ENCODE assay signal across 18 cellular contexts in the genomic region with DNA sequence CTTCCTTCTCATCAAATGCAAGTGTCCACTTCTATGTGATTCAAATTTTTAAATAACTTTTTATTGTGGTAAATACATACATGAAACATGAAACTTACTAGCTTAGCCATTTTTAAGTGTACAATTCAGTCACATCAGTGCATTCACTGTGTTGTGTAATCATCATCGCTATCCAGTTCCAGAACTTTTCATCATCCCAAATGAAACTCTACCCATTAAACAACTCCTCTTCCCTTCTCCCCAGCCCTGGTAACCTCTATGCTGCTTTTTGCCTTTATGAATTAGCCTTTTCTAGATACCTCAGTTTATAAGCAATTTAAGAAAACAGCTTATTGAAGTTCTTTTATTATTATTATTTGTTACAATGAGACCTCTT. TPM values are rescaled to one million over a fixed set of nuclear protein-coding genes. Genes with fewer than 3 reads are reported as not detected.
"Had no signal": no experiment of that assay in that cellular context is flagged by ENCODE, and none has a peak within 500 bp of the region (broad histone marks: within the 10 kb centered on the region; RNA-seq: fewer than 3 reads in every experiment).

No MANE protein-coding gene starts in this region.

- H3K36me3 ChIP-seq: cardiac muscle cell, esophagus muscularis mucosa, left ventricle myocardium inferior, sigmoid colon, suprapubic skin, thyroid gland, upper lobe of right lung had no signal

- H3K4me1 ChIP-seq: sigmoid colon, upper lobe of right lung had no signal

- H3K27me3 ChIP-seq: cardiac muscle cell, esophagus muscularis mucosa, hepatocyte, sigmoid colon, suprapubic skin, thyroid gland, upper lobe of right lung had no signal

- DNase-seq: effector memory CD4-positive, alpha-beta T cell; kidney; left cardiac atrium; left ventricle myocardium inferior; mesendoderm; naive thymus-derived CD4-positive, alpha-beta T cell; nephron progenitor cell; sigmoid colon; small intestine; stimulated activated CD4-positive, alpha-beta T cell treated with anti-CD3 and anti-CD28 coated beads, Interleukin-12 subunit alpha, Interleukin-12 subunit beta, amount 100 ng/mL, for 4 hours; stimulated activated naive CD8-positive, alpha-beta T cell treated with anti-CD3 and anti-CD28 coated beads, Interleukin-15, Interleukin-2, amounts not matched to agents 100 U/mL and 50 U/mL, for 24 hours; thyroid gland; upper lobe of right lung had no signal

- H2AFZ ChIP-seq: hepatocyte had no signal

- H3K79me2 ChIP-seq: hepatocyte had no signal

- H3K4me3 ChIP-seq: cardiac muscle cell, esophagus muscularis mucosa, hepatocyte, left ventricle myocardium inferior, lung, sigmoid colon, suprapubic skin, thyroid gland, upper lobe of right lung had no signal

- ATAC-seq: left cardiac atrium; naive thymus-derived CD4-positive, alpha-beta T cell; stimulated activated naive CD8-positive, alpha-beta T cell treated with anti-CD3 and anti-CD28 coated beads, Interleukin-15, Interleukin-2, amounts not matched to agents 100 U/mL and 50 U/mL, for 24 hours; upper lobe of right lung had no signal

- H3K4me2 ChIP-seq: hepatocyte had no signal

- H3K9me3 ChIP-seq: esophagus muscularis mucosa, left ventricle myocardium inferior, sigmoid colon, suprapubic skin, thyroid gland, upper lobe of right lung had no signal

- H3K27ac ChIP-seq: cardiac muscle cell, esophagus muscularis mucosa, hepatocyte, left ventricle myocardium inferior, sigmoid colon, suprapubic skin, thyroid gland, upper lobe of right lung had no signal

RNA-seq across cellular contexts. Expression of a gene that starts 41.1 kb away (rescaled TPM):
- total RNA-seq: cardiac muscle cell had no signal
- polyA plus RNA-seq: cardiac muscle cell; naive thymus-derived CD4-positive, alpha-beta T cell had no signal
